ENCODE assay signal across 20 cellular contexts in the genomic region with DNA sequence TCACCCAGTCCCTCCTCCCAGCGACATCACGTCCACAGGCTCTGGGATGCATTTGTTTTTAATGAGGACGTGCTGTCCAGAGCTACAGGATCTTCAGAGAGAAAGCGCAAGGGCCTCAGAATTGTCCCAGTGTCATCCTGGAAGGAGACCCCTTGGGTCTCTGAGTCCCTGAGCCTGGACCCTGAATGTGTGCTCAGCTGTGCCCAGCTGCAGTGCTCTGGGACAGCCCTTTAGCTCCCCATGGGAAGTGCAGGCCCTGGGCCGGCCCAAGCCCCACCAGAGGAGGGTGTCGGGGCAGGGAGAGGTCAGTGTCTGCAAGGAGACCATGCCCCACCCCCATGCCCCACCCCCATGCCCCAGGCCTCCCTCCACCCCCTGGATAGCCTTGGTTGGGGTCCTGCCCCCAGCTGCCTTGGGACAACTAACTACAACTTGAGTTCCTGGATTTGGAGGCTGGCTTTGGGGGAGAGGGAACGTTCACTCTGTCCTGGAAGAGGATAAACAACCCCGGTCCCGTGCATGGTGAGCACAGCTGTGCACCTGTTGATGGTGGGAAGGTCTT.
DNase-seq lines count a peak whose midpoint lies in the region; ATAC-seq and TF ChIP-seq lines count a peak whose summit lies in the region.
"Had no signal": no experiment of that assay in that cellular context is flagged by ENCODE, and none has a peak within 500 bp of the region (broad histone marks: within the 10 kb centered on the region; RNA-seq: fewer than 3 reads in every experiment).

No MANE protein-coding gene starts in this region.

- no peak overlapping the region for H3K14ac ChIP-seq in neuronal stem cell (ENCODE audit: low read length)

- H3K4ac ChIP-seq in neuronal stem cell (ENCODE audit: low read length) = no peak overlapping the region

- WGBS in neuronal stem cell (ENCODE audit: extremely low coverage in 2 of 2, insufficient read length in 2 of 2, insufficient replicate concordance in 1 of 2), 2 donors = no CpG with 5 or more reads among the region's 9 CpGs
- 57 to 68% methylated on average over 4 to 9 of the region's 9 CpGs for WGBS in upper lobe of left lung, 2 donors

- H3K4me2 ChIP-seq in neuronal stem cell (ENCODE audit: insufficient read depth, low read length, poor library complexity, severe bottlenecking) = no peak overlapping the region
- H3K4me2 ChIP-seq: A549 had no signal

- no peak overlapping the region for H3K9ac ChIP-seq in neuronal stem cell (ENCODE audit: low read depth, low read length, poor library complexity)

- H3K27ac ChIP-seq in neuronal stem cell (replicated peaks; ENCODE audit: low read length) (no peak overlapping the region), upper lobe of left lung (peak overlapping the region; percentile 79 to 85 (median 82))
- H3K27ac ChIP-seq: A549, colonic mucosa, gastroesophageal sphincter, tibial nerve had no signal

- no peak overlapping the region for H3K23ac ChIP-seq in neuronal stem cell (ENCODE audit: low read depth, low read length, poor library complexity)

- H3K36me3 Mint-ChIP-seq in chondrocyte (ENCODE audit: low read depth) = no peaks in the 10 kb centered on the region
- no peaks in the 10 kb centered on the region for H3K36me3 Mint-ChIP-seq in nephron progenitor cell (ENCODE audit: low read depth)
- H3K36me3 Mint-ChIP-seq: CD8-positive, alpha-beta memory T cell had no signal

- no peaks in the 10 kb centered on the region for H3K79me1 ChIP-seq in neuronal stem cell (ENCODE audit: low read depth, low read length)

- no peak overlapping the region for H2BK15ac ChIP-seq in neuronal stem cell (ENCODE audit: low read length)

- H2AFZ ChIP-seq in neuronal stem cell (ENCODE audit: low read length) = no peak overlapping the region

- no peak overlapping the region for H2BK120ac ChIP-seq in neuronal stem cell (ENCODE audit: low read depth, low read length)

- no peak overlapping the region for H3K4me3 Mint-ChIP-seq in chondrocyte (ENCODE audit: unreplicated experiment)
- H3K4me3 Mint-ChIP-seq in nephron progenitor cell = no peak overlapping the region
- H3K4me3 Mint-ChIP-seq: CD8-positive, alpha-beta memory T cell had no signal

- peak in 2 of 4 donors; percentile 56 to 73 for TF ChIP-seq EP300 in upper lobe of left lung (IDR thresholded peaks at IDR 0.05)

- TF ChIP-seq CTCF in chondrocyte (IDR thresholded peaks at IDR 0.05) = no peak
- TF ChIP-seq CTCF in upper lobe of left lung (IDR thresholded peaks at IDR 0.05) = no peak
- TF ChIP-seq CTCF in nephron progenitor cell (IDR thresholded peaks at IDR 0.05) = no peak

- H3K27ac Mint-ChIP-seq in chondrocyte (ENCODE audit: unreplicated experiment) (no peak overlapping the region), nephron progenitor cell (no peak overlapping the region)
- H3K27ac Mint-ChIP-seq: CD8-positive, alpha-beta memory T cell had no signal

- peak overlapping the region; percentile 9 for H3K18ac ChIP-seq in neuronal stem cell (ENCODE audit: low read length)

- no peak for ATAC-seq in upper lobe of left lung (ENCODE audit: low FRiP score in 2 of 2)
- no peak for ATAC-seq in stimulated activated naive CD8-positive, alpha-beta T cell treated with anti-CD3 and anti-CD28 coated beads, Interleukin-15, Interleukin-2, amounts not matched to agents 100 U/mL and 50 U/mL, for 24 hours
- no peak for ATAC-seq in GM19324 (IDR thresholded peaks at IDR 0.05; ENCODE audit: low FRiP score, unreplicated experiment)
- ATAC-seq: A549, gastroesophageal sphincter had no signal

- no peaks in the 10 kb centered on the region for H3K27me3 Mint-ChIP-seq in chondrocyte (ENCODE audit: low read depth)
- peaks cover 10% of the 10 kb centered on the region for H3K27me3 Mint-ChIP-seq in nephron progenitor cell (ENCODE audit: low read depth, poor library complexity)

- H3K9me3 Mint-ChIP-seq in chondrocyte (ENCODE audit: low read depth) (no peaks in the 10 kb centered on the region), nephron progenitor cell (no peaks in the 10 kb centered on the region)
- H3K9me3 Mint-ChIP-seq: CD8-positive, alpha-beta memory T cell had no signal

- no peak for TF ChIP-seq POLR2A in upper lobe of left lung (IDR thresholded peaks at IDR 0.05)

- H2AK5ac ChIP-seq in neuronal stem cell (ENCODE audit: low read depth, low read length) = no peak overlapping the region

- H4K91ac ChIP-seq in neuronal stem cell (ENCODE audit: low read depth, low read length, poor library complexity) = no peak overlapping the region

- H3K27me3 ChIP-seq in neuronal stem cell (ENCODE audit: control insufficient read depth in 3 of 3, insufficient read depth in 3 of 3, low read depth in 1 of 3, low read length in 3 of 3) = no peaks in the 10 kb centered on the region
- H3K27me3 ChIP-seq in upper lobe of left lung = no peaks in the 10 kb centered on the region
- H3K27me3 ChIP-seq: colonic mucosa, tibial nerve had no signal

- no peak overlapping the region for H3K4me3 ChIP-seq in neuronal stem cell (ENCODE audit: low read length in 2 of 2)
- H3K4me3 ChIP-seq in upper lobe of left lung = no peak overlapping the region
- H3K4me3 ChIP-seq: A549, colonic mucosa, gastroesophageal sphincter, tibial nerve had no signal

- H3K36me3 ChIP-seq in neuronal stem cell (replicated peaks in 1 of 2; ENCODE audit: control insufficient read depth in 2 of 2, insufficient read depth in 2 of 2, low read length in 2 of 2) = no peaks in the 10 kb centered on the region
- no peaks in the 10 kb centered on the region for H3K36me3 ChIP-seq in upper lobe of left lung
- H3K36me3 ChIP-seq: colonic mucosa, gastroesophageal sphincter, tibial nerve had no signal

- no peak overlapping the region for H2BK5ac ChIP-seq in neuronal stem cell (ENCODE audit: low read length)

- no peak overlapping the region for H2BK12ac ChIP-seq in neuronal stem cell (ENCODE audit: low read length)

- H3K9me3 ChIP-seq in neuronal stem cell (replicated peaks in 1 of 2; ENCODE audit: control insufficient read depth in 2 of 2, insufficient read depth in 1 of 2, low read depth in 1 of 2, low read length in 2 of 2) (no peaks in the 10 kb centered on the region), upper lobe of left lung (no peaks in the 10 kb centered on the region)
- H3K9me3 ChIP-seq: A549, colonic mucosa, gastroesophageal sphincter, tibial nerve had no signal

- no peak overlapping the region for H4K8ac ChIP-seq in neuronal stem cell (ENCODE audit: low read depth, low read length)

- peak; percentile 28 for DNase-seq in activated effector memory CD4-positive, alpha-beta T cell treated with anti-CD3 and anti-CD28 coated beads, Interleukin-2, amount 50 U/mL, for 16 hours
- DNase-seq in activated effector memory CD4-positive, alpha-beta T cell treated with Interleukin-2 at 50 U/mL for 16 hours = no peak
- DNase-seq in chondrocyte (ENCODE audit: low spot score) (peak; percentile 50), neuronal stem cell (ENCODE audit: low spot score) (no peak), upper lobe of left lung (no peak), nephron progenitor cell (no peak)
- DNase-seq in stimulated activated naive CD8-positive, alpha-beta T cell treated with anti-CD3 and anti-CD28 coated beads, Interleukin-15, Interleukin-2, amounts not matched to agents 100 U/mL and 50 U/mL, for 24 hours = no peak
- DNase-seq: activated CD4-positive, alpha-beta T cell treated with anti-CD3 and anti-CD28 coated beads for 48 hours; CD8-positive, alpha-beta memory T cell; colonic mucosa; NCI-H1105; NCI-H2029 treated with DMSO at 0.1 percent for 48 hours; NCI-H2227 treated with DMSO at 0.1 percent for 48 hours; stimulated activated CD4-positive, alpha-beta T cell treated with anti-CD3 and anti-CD28 coated beads, Interleukin-4, amount 100 ng/mL, for 1 hour; stimulated activated naive CD4-positive, alpha-beta T cell; T-helper 2 cell had no signal

- H3K4me1 Mint-ChIP-seq in chondrocyte (ENCODE audit: low read depth) = peaks cover 6% of the 10 kb centered on the region
- H3K4me1 Mint-ChIP-seq in nephron progenitor cell = peaks cover 18% of the 10 kb centered on the region
- H3K4me1 Mint-ChIP-seq: CD8-positive, alpha-beta memory T cell had no signal

- H3K4me1 ChIP-seq in neuronal stem cell (ENCODE audit: control insufficient read depth in 2 of 2, insufficient read depth in 1 of 2, low read depth in 1 of 2, low read length in 2 of 2) (peaks cover 4 to 8% of the 10 kb centered on the region in 2 donors), upper lobe of left lung (peaks cover 19 to 40% (median 31%) of the 10 kb centered on the region in 4 donors)
- H3K4me1 ChIP-seq: A549, colonic mucosa had no signal

Comparison
In these comparisons a context has a peak if more than half of its experiments do, and no peak if none do; other contexts are left out.
1. DNase-seq: peak in activated effector memory CD4-positive, alpha-beta T cell treated with anti-CD3 and anti-CD28 coated beads, Interleukin-2, amount 50 U/mL, for 16 hours (single experiment) and chondrocyte (single experiment); none in activated effector memory CD4-positive, alpha-beta T cell treated with Interleukin-2 at 50 U/mL for 16 hours (single experiment), neuronal stem cell (single experiment), upper lobe of left lung (0 of 2), stimulated activated naive CD8-positive, alpha-beta T cell treated with anti-CD3 and anti-CD28 coated beads, Interleukin-15, Interleukin-2, amounts not matched to agents 100 U/mL and 50 U/mL, for 24 hours (single experiment) and nephron progenitor cell (single experiment).